In the genomic region with DNA sequence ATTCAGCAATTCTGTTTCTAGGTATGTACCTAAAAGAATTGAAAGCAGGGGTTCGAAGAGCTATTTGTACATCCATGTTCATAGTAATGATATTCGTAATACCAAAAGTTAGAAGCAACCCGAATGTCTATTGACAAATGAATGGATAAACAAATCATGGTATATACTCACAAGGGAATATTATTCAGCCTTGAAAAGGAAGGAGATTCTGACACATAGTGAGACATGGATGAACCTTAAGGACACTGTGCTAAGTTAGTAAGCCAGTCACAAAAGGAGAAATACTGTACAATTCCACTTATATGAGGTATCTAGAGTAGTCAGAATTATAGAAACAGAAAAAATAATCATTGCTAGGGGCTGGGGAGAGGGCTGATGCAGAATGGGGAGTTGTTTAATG, we compare ENCODE assay signal across 9 cellular contexts. TPM values are rescaled to one million over a fixed set of nuclear protein-coding genes. Genes with fewer than 3 reads are reported as not detected.
"Had no signal": no experiment of that assay in that cellular context is flagged by ENCODE, and none has a peak within 500 bp of the region (broad histone marks: within the 10 kb centered on the region; RNA-seq: fewer than 3 reads in every experiment).

No MANE protein-coding gene starts in this region.

- H2AFZ ChIP-seq: GM23338 had no signal

- DNase-seq: H9, HCEC 1CT, IMR-90, KBM-7 had no signal

- H3K4me3 ChIP-seq: GM23338 had no signal

- H3K9me3 Mint-ChIP-seq: GM23338, H9 had no signal

- FAIRE-seq: H1, H54, HTR-8/SVneo had no signal

- ATAC-seq: GM23338 had no signal

- H3K27ac Mint-ChIP-seq: GM23338, H9 had no signal

- H3K4me3 Mint-ChIP-seq: GM23338, H9 had no signal

- H3K4me2 ChIP-seq: GM23338 had no signal

RNA-seq across cellular contexts. Expression of a gene that starts 30.3 kb away (rescaled TPM):
- total RNA-seq: HT-29 had no signal
